Comparison of ENCODE assay signal across 1 cellular context in genomic region chr3:149058199-149058598, GRCh38.
TF ChIP-seq lines count a peak whose summit lies in the region.

No MANE protein-coding gene starts in this region.

TF ChIP-seq in K562, 482 proteins besides CTCF, POLR2A, EP300 and RAD21:
- TF ChIP-seq MAFF (IDR thresholded peaks at IDR 0.05; ENCODE audit: low read length) (peak; percentile 66), ZNF316 (IDR thresholded peaks at IDR 0.05) (peak; percentile 84), PHTF2 (CRISPR knock-in tag; IDR thresholded peaks at IDR 0.05) (no peak), MAFK (IDR thresholded peaks at IDR 0.05; ENCODE audit: low read length) (peak; percentile 62), SP1 (CRISPR knock-in tag; IDR thresholded peaks at IDR 0.05) (no peak), U2AF2 (optimal IDR thresholded peaks at IDR 0.05; ENCODE audit: low read depth, low read length) (no peak), CHD4 (IDR thresholded peaks at IDR 0.05; ENCODE audit: insufficient read depth, insufficient replicate concordance, low read depth, low read length, poor library complexity, severe bottlenecking) (no peak), HSF4 (CRISPR knock-in tag; IDR thresholded peaks at IDR 0.05; ENCODE audit: borderline replicate concordance) (no peak), MAFG (tag; conservative IDR thresholded peaks at IDR 0.05) (peak; percentile 49; the same call in 1 of the 2 replicates), KHSRP (IDR thresholded peaks at IDR 0.05) (no peak), C11orf30 (IDR thresholded peaks at IDR 0.05; ENCODE audit: low read depth) (peak; percentile 70)
TF ChIP-seq in K562: peak in this region for 5.
